In genomic region chr17:76370261-76370993, GRCh38 we compare ENCODE assay signal across 9 cellular contexts. TPM values are rescaled to one million over a fixed set of nuclear protein-coding genes. Genes with fewer than 3 reads are reported as not detected.
DNase-seq lines count a peak whose midpoint lies in the region; ATAC-seq and TF ChIP-seq lines count a peak whose summit lies in the region.
"Had no signal": no experiment of that assay in that cellular context is flagged by ENCODE, and none has a peak within 500 bp of the region (broad histone marks: within the 10 kb centered on the region; RNA-seq: fewer than 3 reads in every experiment).

No MANE protein-coding gene starts in this region.

- H3K4me1 ChIP-seq in BE2C (peaks cover 10% of the 10 kb centered on the region), endodermal cell (ENCODE audit: control insufficient read depth, insufficient read depth, low read length) (no peaks in the 10 kb centered on the region)

- H3K4me1 Mint-ChIP-seq in endodermal cell (peaks cover 10% of the 10 kb centered on the region), nephron (peaks cover 37% of the 10 kb centered on the region)
- H3K4me1 Mint-ChIP-seq: naive thymus-derived CD8-positive, alpha-beta T cell had no signal

- TF ChIP-seq CTCF in BE2C (IDR thresholded peaks at IDR 0.05; ENCODE audit: low read depth, low read length), result peak; percentile 60
- peak; percentile 13 for TF ChIP-seq CTCF in NB4 (IDR thresholded peaks at IDR 0.05; ENCODE audit: low read depth, low read length)
- TF ChIP-seq CTCF in endodermal cell (conservative IDR thresholded peaks at IDR 0.05), result peak; percentile 74
- peak; percentile 28 to 40 (median 36) for TF ChIP-seq CTCF in nephron (IDR thresholded peaks at IDR 0.05; ENCODE audit: unreplicated experiment in 3 of 3)
- no peak for TF ChIP-seq CTCF in GM10248 (IDR thresholded peaks at IDR 0.05; ENCODE audit: control extremely low read depth, extremely low read depth, low read depth, missing control alignments)

- H3K9ac ChIP-seq in endodermal cell (ENCODE audit: extremely low read depth, low read length, poor library complexity, severe bottlenecking), result no peak overlapping the region

- no peaks in the 10 kb centered on the region for H3K9me3 ChIP-seq in BE2C
- H3K9me3 ChIP-seq in endodermal cell (ENCODE audit: control insufficient read depth, low read length), result peaks cover 7% of the 10 kb centered on the region

- no peak for TF ChIP-seq POLR2A in NB4 (IDR thresholded peaks at IDR 0.05; ENCODE audit: extremely low read depth, insufficient read length)

- CTCF ChIA-PET in GM10248 (lab: Yijun Ruan, JAX), result interaction anchor here (1.3 to 3.7 kb wide), 6 partner anchors 11 to 66 kb away, joined by 3 to 18 read pairs (median 5); partner anchors contain the start of gene SPHK1

- WGBS in endodermal cell (ENCODE audit: insufficient coverage in 1 of 2, insufficient read length in 1 of 2), 2 experiments, result 85 to 90% methylated on average over 4 to 11 of the region's 11 CpGs

- H3K4me3 Mint-ChIP-seq in endodermal cell (no peak overlapping the region), nephron (no peak overlapping the region)
- H3K4me3 Mint-ChIP-seq: naive thymus-derived CD8-positive, alpha-beta T cell had no signal

- H3K36me3 ChIP-seq in BE2C, result no peaks in the 10 kb centered on the region
- H3K36me3 ChIP-seq in endodermal cell (ENCODE audit: control insufficient read depth, insufficient read depth, low read length), result no peaks in the 10 kb centered on the region

- no peak for ATAC-seq in HG03469 (IDR thresholded peaks at IDR 0.05; ENCODE audit: unreplicated experiment)
- ATAC-seq: naive thymus-derived CD8-positive, alpha-beta T cell had no signal

- no peaks in the 10 kb centered on the region for H3K36me3 Mint-ChIP-seq in endodermal cell (ENCODE audit: low read depth)
- no peaks in the 10 kb centered on the region for H3K36me3 Mint-ChIP-seq in nephron (ENCODE audit: low read depth)
- H3K36me3 Mint-ChIP-seq: naive thymus-derived CD8-positive, alpha-beta T cell had no signal

- peaks cover 12% of the 10 kb centered on the region for H3K9me3 Mint-ChIP-seq in endodermal cell
- no peaks in the 10 kb centered on the region for H3K9me3 Mint-ChIP-seq in nephron
- H3K9me3 Mint-ChIP-seq: naive thymus-derived CD8-positive, alpha-beta T cell had no signal

- H3K27me3 Mint-ChIP-seq in endodermal cell (ENCODE audit: insufficient read depth) (no peaks in the 10 kb centered on the region), nephron (ENCODE audit: low read depth) (peaks cover 8% of the 10 kb centered on the region)
- H3K27me3 Mint-ChIP-seq: naive thymus-derived CD8-positive, alpha-beta T cell had no signal

- DNase-seq in BE2C, result peak; percentile 41
- DNase-seq in NB4 (ENCODE audit: low read depth), result no peak
- DNase-seq in endodermal cell, result no peak
- no peak for DNase-seq in NOMO-1 treated with DMSO at 0.1 percent for 48 hours (lab: John Stamatoyannopoulos, UW; ENCODE audit: unreplicated experiment)
- DNase-seq in NCI-H526 treated with DMSO at 0.1 percent for 48 hours (lab: John Stamatoyannopoulos, UW), result no peak
- DNase-seq in GM10248 (ENCODE audit: extremely low spot score), result no peak
- DNase-seq: naive thymus-derived CD8-positive, alpha-beta T cell had no signal

- no peak overlapping the region for H3K27ac Mint-ChIP-seq in endodermal cell
- H3K27ac Mint-ChIP-seq in nephron, result peak overlapping the region; percentile 49 to 75 (median 64)

- POLR2A ChIA-PET in GM10248 (lab: Yijun Ruan, JAX), result no interaction called here

- no peak overlapping the region for H3K27ac ChIP-seq in endodermal cell (ENCODE audit: low read depth, low read length)

- no peaks in the 10 kb centered on the region for H3K27me3 ChIP-seq in BE2C
- no peaks in the 10 kb centered on the region for H3K27me3 ChIP-seq in endodermal cell (ENCODE audit: control insufficient read depth, insufficient read depth, low read length, poor library complexity, severe bottlenecking)

- no peak overlapping the region for H3K4me3 ChIP-seq in BE2C (ENCODE audit: low read depth, low read length)
- no peak overlapping the region for H3K4me3 ChIP-seq in NB4 (ENCODE audit: low read depth, low read length)
- no peak overlapping the region for H3K4me3 ChIP-seq in endodermal cell (ENCODE audit: low read length)

RNA-seq across cellular contexts. Expression of gene SPHK1, which starts 14.0 kb away (rescaled TPM):
- 14.1 TPM for polyA plus RNA-seq in BE2C (2012; ENCODE audit: insufficient read depth, insufficient read length, low read depth)
- 1 to 10 TPM; 1.5 to 1.8 TPM for total RNA-seq in endodermal cell
- polyA plus RNA-seq in endodermal cell (2013, experiment 1 of 2), result 8.0 TPM
- polyA plus RNA-seq in endodermal cell (2013, experiment 2 of 2), result 6.2 TPM

RNA-seq across cellular contexts. Expression of gene PRPSAP1, which starts 16.7 kb away (rescaled TPM):
- 67.5 TPM for polyA plus RNA-seq in BE2C (2012; ENCODE audit: insufficient read depth, insufficient read length, low read depth)
- 10 to 100 TPM; 60.9 to 89.8 TPM for total RNA-seq in endodermal cell
- polyA plus RNA-seq in endodermal cell (2013, experiment 1 of 2), result 70.1 TPM
- 68.6 TPM for polyA plus RNA-seq in endodermal cell (2013, experiment 2 of 2)
